8 cellular contexts compared by ENCODE assay signal in genomic region chr17:1709971-1710806, GRCh38. TPM values are rescaled to one million over a fixed set of nuclear protein-coding genes. Genes with fewer than 3 reads are reported as not detected.
DNase-seq lines count a peak whose midpoint lies in the region; ATAC-seq and TF ChIP-seq lines count a peak whose summit lies in the region.

A gene with protein sequence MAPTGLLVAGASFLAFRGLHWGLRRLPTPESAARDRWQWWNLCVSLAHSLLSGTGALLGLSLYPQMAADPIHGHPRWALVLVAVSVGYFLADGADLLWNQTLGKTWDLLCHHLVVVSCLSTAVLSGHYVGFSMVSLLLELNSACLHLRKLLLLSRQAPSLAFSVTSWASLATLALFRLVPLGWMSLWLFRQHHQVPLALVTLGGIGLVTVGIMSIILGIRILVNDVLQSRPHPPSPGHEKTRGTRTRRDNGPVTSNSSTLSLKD (minus strand): TSS chr17:1710377. CDS start chr17:1710242, 135 bp downstream.

- H3K27me3 Mint-ChIP-seq in T-helper 2 cell treated with Interferon-gamma antibody and Interleukin-4, amounts not matched to agents 5 μg/mL and 100 μg/mL, for 36 hours (ENCODE audit: low read depth) = peaks cover 51% of the 10 kb centered on the region

- H3K4me3 ChIP-seq in duodenal mucosa (ENCODE audit: low read depth in 1 of 2, low read length in 2 of 2) = peak within 1 kb of the TSS; percentile 65 to 71
- H3K4me3 ChIP-seq in lower leg skin (ENCODE audit: low read depth, poor library complexity, severe bottlenecking) = peak within 1 kb of the TSS; percentile 49
- peak within 1 kb of the TSS; percentile 39 for H3K4me3 ChIP-seq in thymus (ENCODE audit: low read length)

- H3K4me3 Mint-ChIP-seq in T-helper 2 cell treated with Interferon-gamma antibody and Interleukin-4, amounts not matched to agents 5 μg/mL and 100 μg/mL, for 36 hours = peak within 1 kb of the TSS; percentile 65

- DNase-seq in T-helper 2 cell treated with Interferon-gamma antibody and Interleukin-4, amounts not matched to agents 5 μg/mL and 100 μg/mL, for 36 hours (ENCODE audit: low spot score) = no peak
- DNase-seq in T-helper 2 cell = no peak
- DNase-seq in lower leg skin (ENCODE audit: low spot score in 2 of 2) = peak in 1 of 2 donors; percentile 95
- no peak for DNase-seq in superior temporal gyrus (ENCODE audit: extremely low spot score)

- H3K36me3 ChIP-seq in duodenal mucosa (ENCODE audit: control insufficient read depth in 1 of 2, insufficient read depth in 2 of 2, low read length in 2 of 2) = peaks cover 20 to 31% of the 10 kb centered on the region in 2 donors
- peaks cover 5% of the 10 kb centered on the region for H3K36me3 ChIP-seq in thymus (ENCODE audit: control insufficient read depth, insufficient read depth)

- TF ChIP-seq CTCF in lower leg skin (IDR thresholded peaks at IDR 0.05) = no peak

- H3K27me3 ChIP-seq in duodenal mucosa (ENCODE audit: control insufficient read depth in 1 of 2, insufficient read depth in 2 of 2, low read length in 2 of 2) (no peaks in the 10 kb centered on the region), thymus (ENCODE audit: control insufficient read depth, insufficient read depth) (peaks cover 61% of the 10 kb centered on the region)

- TF ChIP-seq POLR2A in lower leg skin (IDR thresholded peaks at IDR 0.05) = no peak

- H3K36me3 Mint-ChIP-seq in T-helper 2 cell treated with Interferon-gamma antibody and Interleukin-4, amounts not matched to agents 5 μg/mL and 100 μg/mL, for 36 hours (ENCODE audit: low read depth) = peaks cover 13% of the 10 kb centered on the region

- peaks cover 31 to 41% of the 10 kb centered on the region in 2 donors for H3K4me1 ChIP-seq in duodenal mucosa (ENCODE audit: control insufficient read depth in 1 of 2, insufficient read depth in 2 of 2, low read length in 2 of 2)
- H3K4me1 ChIP-seq in thymus (ENCODE audit: control insufficient read depth, insufficient read depth, low read length) = peaks cover 7% of the 10 kb centered on the region

- WGBS in lower leg skin, 2 donors = 3% methylated on average over 43 to 62 of the region's 83 CpGs
- 2% methylated on average over 83 of the region's 83 CpGs for WGBS in thymus

- H3K27ac Mint-ChIP-seq in T-helper 2 cell treated with Interferon-gamma antibody and Interleukin-4, amounts not matched to agents 5 μg/mL and 100 μg/mL, for 36 hours = no peak within 1 kb of the TSS

- ATAC-seq in HG02852 (IDR thresholded peaks at IDR 0.05; ENCODE audit: unreplicated experiment) = no peak

- peak within 1 kb of the TSS; percentile 80 to 91 for H3K9ac ChIP-seq in duodenal mucosa (ENCODE audit: low read depth in 1 of 2, low read length in 2 of 2)

- no peaks in the 10 kb centered on the region for H3K9me3 ChIP-seq in duodenal mucosa (ENCODE audit: control insufficient read depth in 1 of 2, low read length in 2 of 2)
- peaks cover 2% of the 10 kb centered on the region for H3K9me3 ChIP-seq in thymus (ENCODE audit: control insufficient read depth)

- peaks cover 11% of the 10 kb centered on the region for H3K4me1 Mint-ChIP-seq in T-helper 2 cell treated with Interferon-gamma antibody and Interleukin-4, amounts not matched to agents 5 μg/mL and 100 μg/mL, for 36 hours (ENCODE audit: low read depth)

- intact Hi-C loops in lower leg skin (cut with DNase I; ENCODE audit: low total_unique reads) = no loop called here

- H3K9me3 Mint-ChIP-seq in T-helper 2 cell treated with Interferon-gamma antibody and Interleukin-4, amounts not matched to agents 5 μg/mL and 100 μg/mL, for 36 hours = no peaks in the 10 kb centered on the region

- peak within 1 kb of the TSS; percentile 86 for H3K27ac ChIP-seq in duodenal mucosa (ENCODE audit: low read depth, low read length)
- H3K27ac ChIP-seq in thymus (ENCODE audit: low read depth) = peak within 1 kb of the TSS; percentile 12

TF ChIP-seq in PFSK-1, 5 proteins besides CTCF, POLR2A, EP300 and RAD21:
- TF ChIP-seq, protein P1, sequence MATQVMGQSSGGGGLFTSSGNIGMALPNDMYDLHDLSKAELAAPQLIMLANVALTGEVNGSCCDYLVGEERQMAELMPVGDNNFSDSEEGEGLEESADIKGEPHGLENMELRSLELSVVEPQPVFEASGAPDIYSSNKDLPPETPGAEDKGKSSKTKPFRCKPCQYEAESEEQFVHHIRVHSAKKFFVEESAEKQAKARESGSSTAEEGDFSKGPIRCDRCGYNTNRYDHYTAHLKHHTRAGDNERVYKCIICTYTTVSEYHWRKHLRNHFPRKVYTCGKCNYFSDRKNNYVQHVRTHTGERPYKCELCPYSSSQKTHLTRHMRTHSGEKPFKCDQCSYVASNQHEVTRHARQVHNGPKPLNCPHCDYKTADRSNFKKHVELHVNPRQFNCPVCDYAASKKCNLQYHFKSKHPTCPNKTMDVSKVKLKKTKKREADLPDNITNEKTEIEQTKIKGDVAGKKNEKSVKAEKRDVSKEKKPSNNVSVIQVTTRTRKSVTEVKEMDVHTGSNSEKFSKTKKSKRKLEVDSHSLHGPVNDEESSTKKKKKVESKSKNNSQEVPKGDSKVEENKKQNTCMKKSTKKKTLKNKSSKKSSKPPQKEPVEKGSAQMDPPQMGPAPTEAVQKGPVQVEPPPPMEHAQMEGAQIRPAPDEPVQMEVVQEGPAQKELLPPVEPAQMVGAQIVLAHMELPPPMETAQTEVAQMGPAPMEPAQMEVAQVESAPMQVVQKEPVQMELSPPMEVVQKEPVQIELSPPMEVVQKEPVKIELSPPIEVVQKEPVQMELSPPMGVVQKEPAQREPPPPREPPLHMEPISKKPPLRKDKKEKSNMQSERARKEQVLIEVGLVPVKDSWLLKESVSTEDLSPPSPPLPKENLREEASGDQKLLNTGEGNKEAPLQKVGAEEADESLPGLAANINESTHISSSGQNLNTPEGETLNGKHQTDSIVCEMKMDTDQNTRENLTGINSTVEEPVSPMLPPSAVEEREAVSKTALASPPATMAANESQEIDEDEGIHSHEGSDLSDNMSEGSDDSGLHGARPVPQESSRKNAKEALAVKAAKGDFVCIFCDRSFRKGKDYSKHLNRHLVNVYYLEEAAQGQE (IDR thresholded peaks at IDR 0.05; ENCODE audit: insufficient read depth in 1 of 2, low read depth in 2 of 2, low read length in 2 of 2) = no peak
- TF ChIP-seq POLR2AphosphoS5 (IDR thresholded peaks at IDR 0.05; ENCODE audit: low read depth, low read length) = peak; percentile 50; the same call in 1 of the 2 replicates

RNA-seq across cellular contexts. Expression of the gene that starts here (rescaled TPM):
- 1.4 TPM for polyA plus RNA-seq in PFSK-1 (2012; ENCODE audit: insufficient read length, low read depth)
- total RNA-seq in lower leg skin = 1 to 10 TPM in 3 of 4 donors, under 1 TPM in 1; 0.99 to 4.5 (median 2.8) TPM
- 1.5 TPM for polyA plus RNA-seq in thymus
